ENCODE assay signal across 9 cellular contexts in genomic region chr4:185656467-185656890, GRCh38.
DNase-seq lines count a peak whose midpoint lies in the region; FAIRE-seq and TF ChIP-seq lines count a peak whose summit lies in the region.
"Had no signal": no experiment of that assay in that cellular context is flagged by ENCODE, and none has a peak within 500 bp of the region (broad histone marks: within the 10 kb centered on the region; RNA-seq: fewer than 3 reads in every experiment).

No MANE protein-coding gene starts in this region.

- no peaks in the 10 kb centered on the region for H3K36me3 Mint-ChIP-seq in endodermal cell (ENCODE audit: low read depth)

- H3K9ac ChIP-seq in HUES64 (ENCODE audit: low read depth, low read length) (peak overlapping the region; percentile 17; the same call in 1 of the 2 replicates), endodermal cell (ENCODE audit: extremely low read depth, low read length, poor library complexity, severe bottlenecking) (no peak overlapping the region)

- TF ChIP-seq CTCF in endodermal cell (conservative IDR thresholded peaks at IDR 0.05): peak; percentile 25

- peaks cover 44% of the 10 kb centered on the region for H3K4me1 Mint-ChIP-seq in endodermal cell

- H3K4me3 ChIP-seq in HUES64 (ENCODE audit: low read length) (no peak overlapping the region), endodermal cell (ENCODE audit: low read length) (no peak overlapping the region)

- H3K27me3 ChIP-seq in HUES64 (ENCODE audit: insufficient read depth, low read length): no peaks in the 10 kb centered on the region
- H3K27me3 ChIP-seq in endodermal cell (ENCODE audit: control insufficient read depth, insufficient read depth, low read length, poor library complexity, severe bottlenecking): no peaks in the 10 kb centered on the region

- no peak overlapping the region for H3K27ac Mint-ChIP-seq in endodermal cell

- WGBS in HUES64: 59% methylated on average over 6 of the region's 6 CpGs
- WGBS in endodermal cell (ENCODE audit: insufficient coverage in 1 of 2, insufficient read length in 1 of 2), 2 experiments: 75 to 87% methylated on average over 4 to 6 of the region's 6 CpGs

- no peak overlapping the region for H3K4me3 Mint-ChIP-seq in endodermal cell

- no peaks in the 10 kb centered on the region for H3K9me3 ChIP-seq in HUES64 (ENCODE audit: insufficient read depth, low read depth, low read length)
- no peaks in the 10 kb centered on the region for H3K9me3 ChIP-seq in endodermal cell (ENCODE audit: control insufficient read depth, low read length)

- H3K36me3 ChIP-seq in HUES64 (ENCODE audit: insufficient read depth, low read length) (peaks cover 9% of the 10 kb centered on the region), endodermal cell (ENCODE audit: control insufficient read depth, insufficient read depth, low read length) (no peaks in the 10 kb centered on the region)

- H3K27ac ChIP-seq in HUES64 (ENCODE audit: low read depth, low read length) (peak overlapping the region; percentile 69; the same call in 1 of the 2 replicates), endodermal cell (ENCODE audit: low read depth, low read length) (no peak overlapping the region)

- H3K9me3 Mint-ChIP-seq in endodermal cell: no peaks in the 10 kb centered on the region

- FAIRE-seq in RCC 7860 (lab: Jason Lieb, UNC): no peak

- DNase-seq in endodermal cell: peak; percentile 63
- DNase-seq in lung microvascular endothelial cell (ENCODE audit: low read depth in 2 of 2): peak; percentile 53 to 80
- DNase-seq in superior temporal gyrus (ENCODE audit: extremely low spot score): peak; percentile 64
- no peak for DNase-seq in activated CD4-positive, alpha-beta T cell treated with anti-CD3 and anti-CD28 coated beads, Interleukin-2, amount 50 U/mL, for 4 hours
- no peak for DNase-seq in RCC 7860 (ENCODE audit: low spot score)
- no peak for DNase-seq in H4 (ENCODE audit: low spot score)
- DNase-seq in NCI-H82 treated with DMSO at 0.1 percent for 48 hours (lab: John Stamatoyannopoulos, UW; ENCODE audit: unreplicated experiment): no peak
- DNase-seq: activated naive CD4-positive, alpha-beta T cell treated with Interleukin-2 at 50 U/mL for 16 hours had no signal

- H3K4me1 ChIP-seq in HUES64 (ENCODE audit: insufficient read depth, low read length) (peaks cover 42% of the 10 kb centered on the region), endodermal cell (ENCODE audit: control insufficient read depth, insufficient read depth, low read length) (peaks cover 17% of the 10 kb centered on the region)

- H3K27me3 Mint-ChIP-seq in endodermal cell (ENCODE audit: insufficient read depth): peaks cover 29% of the 10 kb centered on the region

Comparison
In these comparisons a context has a peak if more than half of its experiments do, and no peak if none do; other contexts are left out.
1. DNase-seq: peak in endodermal cell (single experiment), lung microvascular endothelial cell (2 of 2) and superior temporal gyrus (single experiment); none in activated CD4-positive, alpha-beta T cell treated with anti-CD3 and anti-CD28 coated beads, Interleukin-2, amount 50 U/mL, for 4 hours (0 of 2), RCC 7860 (single experiment), H4 (single experiment) and NCI-H82 treated with DMSO at 0.1 percent for 48 hours (single experiment).